8 cellular contexts compared by ENCODE assay signal in the genomic region with DNA sequence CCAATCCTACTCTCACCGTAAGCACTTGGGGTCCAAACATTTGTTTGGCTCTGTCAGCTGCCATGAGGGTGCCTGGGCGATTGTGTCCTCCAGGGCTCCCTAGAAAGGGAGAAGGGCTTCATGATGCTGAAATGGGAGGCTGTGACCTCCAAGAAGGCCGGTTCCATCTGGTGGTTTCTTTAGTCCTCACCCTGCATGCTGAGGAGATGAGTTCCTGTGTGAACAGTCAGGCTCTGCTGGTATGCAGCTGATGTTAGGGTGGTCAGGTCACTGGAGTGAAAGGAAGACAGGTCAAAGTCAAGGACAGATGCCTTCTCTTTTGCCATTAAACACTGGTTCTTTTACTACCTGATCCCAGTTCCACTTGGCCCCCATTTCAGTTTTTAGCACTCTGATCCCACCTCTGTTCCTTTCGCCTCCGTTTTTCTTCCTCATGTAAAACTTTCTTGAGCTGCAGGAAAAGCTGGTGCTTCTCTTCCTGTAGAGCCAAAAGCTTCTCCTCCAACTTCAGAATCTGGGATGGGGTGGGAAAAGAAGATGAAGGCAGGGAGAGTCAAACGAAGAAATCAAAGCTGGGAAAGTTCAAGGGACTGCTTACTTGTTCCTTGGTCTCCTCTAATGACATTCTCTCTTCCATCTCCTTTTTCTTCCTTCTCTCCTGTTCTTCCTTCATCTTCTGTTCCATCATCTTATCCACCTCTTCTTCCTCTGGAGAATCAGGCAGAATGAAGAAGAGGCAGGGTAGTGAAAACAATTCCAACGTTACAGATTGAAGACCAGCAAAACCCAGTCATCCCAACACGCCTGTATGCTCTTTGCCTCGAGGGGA. TPM values are rescaled to one million over a fixed set of nuclear protein-coding genes. Genes with fewer than 3 reads are reported as not detected.
DNase-seq lines count a peak whose midpoint lies in the region; ATAC-seq lines count a peak whose summit lies in the region.

No MANE protein-coding gene starts in this region.

- peaks cover 67% of the 10 kb centered on the region for H3K36me3 ChIP-seq in iPS-18a (ENCODE audit: control insufficient read depth, low read depth, low read length)
- H3K36me3 ChIP-seq in stomach smooth muscle (ENCODE audit: control insufficient read depth in 2 of 2, insufficient read depth in 2 of 2, low read length in 2 of 2) = peaks cover 61 to 63% of the 10 kb centered on the region in 2 donors

- no peaks in the 10 kb centered on the region for H3K27me3 Mint-ChIP-seq in activated CD4-positive, alpha-beta T cell treated with anti-CD3 and anti-CD28 coated beads for 36 hours
- no peaks in the 10 kb centered on the region for H3K27me3 Mint-ChIP-seq in activated CD4-positive, alpha-beta memory T cell treated with anti-CD3 and anti-CD28 coated beads, Interleukin-2, amount 10 ng/mL, durations not matched to agents 7 days and 5 days

- H3K27ac ChIP-seq in iPS-18a (ENCODE audit: low read length) (no peak overlapping the region), stomach smooth muscle (ENCODE audit: low read length) (peak overlapping the region; percentile 93)

- peak overlapping the region; percentile 79 for H3K9ac ChIP-seq in iPS-18a (ENCODE audit: low read length)
- peak overlapping the region; percentile 86 to 90 for H3K9ac ChIP-seq in stomach smooth muscle (ENCODE audit: low read length in 2 of 2)

- H3K27me3 ChIP-seq in iPS-18a (ENCODE audit: control insufficient read depth, insufficient read depth, low read length) (no peaks in the 10 kb centered on the region), stomach smooth muscle (ENCODE audit: control insufficient read depth in 1 of 2, insufficient read depth in 2 of 2, low read length in 2 of 2) (no peaks in the 10 kb centered on the region)

- peaks cover 53% of the 10 kb centered on the region for H3K36me3 Mint-ChIP-seq in activated CD4-positive, alpha-beta T cell treated with anti-CD3 and anti-CD28 coated beads for 36 hours (ENCODE audit: low read depth)
- H3K36me3 Mint-ChIP-seq in activated CD4-positive, alpha-beta memory T cell treated with anti-CD3 and anti-CD28 coated beads, Interleukin-2, amount 10 ng/mL, durations not matched to agents 7 days and 5 days (ENCODE audit: low read depth) = peaks cover 65% of the 10 kb centered on the region

- H3K27ac Mint-ChIP-seq in activated CD4-positive, alpha-beta T cell treated with anti-CD3 and anti-CD28 coated beads for 36 hours = peak overlapping the region; percentile 84
- H3K27ac Mint-ChIP-seq in activated CD4-positive, alpha-beta memory T cell treated with anti-CD3 and anti-CD28 coated beads, Interleukin-2, amount 10 ng/mL, durations not matched to agents 7 days and 5 days = peak overlapping the region; percentile 79

- intact Hi-C loops in activated CD4-positive, alpha-beta T cell treated with anti-CD3 and anti-CD28 coated beads for 36 hours (cut with DNase I, micrococcal nuclease) = loop anchor here (2.0 kb wide), 2 partner anchors 15 to 37 kb away; a partner anchor contains a TSS

- H3K4me3 ChIP-seq in iPS-18a (ENCODE audit: low read length) (peak overlapping the region; percentile 80), stomach smooth muscle (ENCODE audit: low read length in 2 of 2) (peak overlapping the region; percentile 88 to 90)

- POLR2A ChIA-PET in activated CD4-positive, alpha-beta T cell treated with anti-CD3 and anti-CD28 coated beads for 36 hours (lab: Charles Lee) = interaction anchor here (0.6 to 2.1 kb wide), 12 partner anchors 7 to 270 kb away, joined by 3 to 11 read pairs (median 4); a partner anchor contains a TSS
- POLR2A ChIA-PET in activated CD4-positive, alpha-beta memory T cell treated with anti-CD3 and anti-CD28 coated beads, Interleukin-2, amount 10 ng/mL, durations not matched to agents 7 days and 5 days (lab: Charles Lee) = interaction anchor here (0.6 to 11.2 kb wide), 16 partner anchors 8 to 373 kb away, joined by 3 to 109 read pairs (median 4); a partner anchor contains a TSS

- H3K9me3 ChIP-seq in iPS-18a (ENCODE audit: control insufficient read depth, low read depth, low read length) = no peaks in the 10 kb centered on the region
- H3K9me3 ChIP-seq in stomach smooth muscle (ENCODE audit: control insufficient read depth in 2 of 2, low read length in 2 of 2) = no peaks in the 10 kb centered on the region

- no peaks in the 10 kb centered on the region for H3K9me3 Mint-ChIP-seq in activated CD4-positive, alpha-beta T cell treated with anti-CD3 and anti-CD28 coated beads for 36 hours (ENCODE audit: low read depth)
- H3K9me3 Mint-ChIP-seq in activated CD4-positive, alpha-beta memory T cell treated with anti-CD3 and anti-CD28 coated beads, Interleukin-2, amount 10 ng/mL, durations not matched to agents 7 days and 5 days = no peaks in the 10 kb centered on the region

- ATAC-seq in activated CD4-positive, alpha-beta T cell treated with anti-CD3 and anti-CD28 coated beads for 36 hours = no peak

- DNase-seq in activated CD4-positive, alpha-beta T cell treated with anti-CD3 and anti-CD28 coated beads for 36 hours = no peak
- no peak for DNase-seq in activated CD4-positive, alpha-beta T cell treated with anti-CD3 and anti-CD28 coated beads, Interleukin-2, amount 50 U/mL, for 48 hours
- no peak for DNase-seq in activated CD4-positive, alpha-beta memory T cell treated with anti-CD3 and anti-CD28 coated beads, Interleukin-2, amount 10 ng/mL, durations not matched to agents 7 days and 5 days
- DNase-seq in H4 (ENCODE audit: low spot score) (no peak), KG1 (lab: John Stamatoyannopoulos, UW) (no peak)
- DNase-seq in stimulated activated CD4-positive, alpha-beta T cell treated with anti-CD3 and anti-CD28 coated beads, Interleukin-2, amount 100 ng/mL, for 48 hours = no peak

- peak overlapping the region; percentile 77 for H3K4me3 Mint-ChIP-seq in activated CD4-positive, alpha-beta T cell treated with anti-CD3 and anti-CD28 coated beads for 36 hours
- H3K4me3 Mint-ChIP-seq in activated CD4-positive, alpha-beta memory T cell treated with anti-CD3 and anti-CD28 coated beads, Interleukin-2, amount 10 ng/mL, durations not matched to agents 7 days and 5 days = peak overlapping the region; percentile 80

- peaks cover 11% of the 10 kb centered on the region for H3K4me1 ChIP-seq in iPS-18a (ENCODE audit: control insufficient read depth, low read depth, low read length)
- H3K4me1 ChIP-seq in stomach smooth muscle (ENCODE audit: control insufficient read depth, insufficient read depth, low read length) = peaks cover 38% of the 10 kb centered on the region

- CTCF ChIA-PET in activated CD4-positive, alpha-beta T cell treated with anti-CD3 and anti-CD28 coated beads for 36 hours (lab: Charles Lee) = interaction anchor here (0.6 to 2.1 kb wide), 8 partner anchors 11 to 268 kb away, joined by 3 to 7 read pairs (median 4); a partner anchor contains a TSS
- CTCF ChIA-PET in activated CD4-positive, alpha-beta memory T cell treated with anti-CD3 and anti-CD28 coated beads, Interleukin-2, amount 10 ng/mL, durations not matched to agents 7 days and 5 days (lab: Charles Lee) = interaction anchor here (0.7 to 6.0 kb wide), 8 partner anchors 8 to 268 kb away, joined by 3 to 39 read pairs (median 4); a partner anchor contains a TSS

- peaks cover 56% of the 10 kb centered on the region for H3K4me1 Mint-ChIP-seq in activated CD4-positive, alpha-beta T cell treated with anti-CD3 and anti-CD28 coated beads for 36 hours
- peaks cover 66% of the 10 kb centered on the region for H3K4me1 Mint-ChIP-seq in activated CD4-positive, alpha-beta memory T cell treated with anti-CD3 and anti-CD28 coated beads, Interleukin-2, amount 10 ng/mL, durations not matched to agents 7 days and 5 days

RNA-seq across cellular contexts. Expression of a gene that starts 1.1 kb away (rescaled TPM):
- 10 to 100 TPM; 31.3 to 56.1 TPM for total RNA-seq in activated CD4-positive, alpha-beta T cell treated with anti-CD3 and anti-CD28 coated beads for 36 hours
- total RNA-seq in activated CD4-positive, alpha-beta memory T cell treated with anti-CD3 and anti-CD28 coated beads, Interleukin-2, amount 10 ng/mL, durations not matched to agents 7 days and 5 days = 10 to 100 TPM; 69.8 to 74.7 TPM
- total RNA-seq in H4 (2014; rRNA removed; shearing (Covaris generic)) = 55.9 and 65.1 TPM in 2 replicates

RNA-seq across cellular contexts. Expression of a gene that starts 6.7 kb away (rescaled TPM):
- 100 to 1,000 TPM; 780 to 934 TPM for total RNA-seq in activated CD4-positive, alpha-beta T cell treated with anti-CD3 and anti-CD28 coated beads for 36 hours
- total RNA-seq in activated CD4-positive, alpha-beta memory T cell treated with anti-CD3 and anti-CD28 coated beads, Interleukin-2, amount 10 ng/mL, durations not matched to agents 7 days and 5 days = 100 to 1,000 TPM; 419 to 420 TPM
- total RNA-seq in H4 (2014; rRNA removed; shearing (Covaris generic)) = 460 and 526 TPM in 2 replicates

RNA-seq across cellular contexts. Expression of a gene that starts 15.0 kb away (rescaled TPM):
- total RNA-seq in activated CD4-positive, alpha-beta T cell treated with anti-CD3 and anti-CD28 coated beads for 36 hours = 10 to 100 TPM; 22.5 to 29.1 TPM
- 10 to 100 TPM; 28.4 to 31.2 TPM for total RNA-seq in activated CD4-positive, alpha-beta memory T cell treated with anti-CD3 and anti-CD28 coated beads, Interleukin-2, amount 10 ng/mL, durations not matched to agents 7 days and 5 days
- total RNA-seq in H4 (2014; rRNA removed; shearing (Covaris generic)) = 3.4 and 3.5 TPM in 2 replicates

RNA-seq across cellular contexts. Expression of a gene that starts 19.7 kb away (rescaled TPM):
- under 1 TPM; 0.34 to 0.67 TPM for total RNA-seq in activated CD4-positive, alpha-beta T cell treated with anti-CD3 and anti-CD28 coated beads for 36 hours
- total RNA-seq in activated CD4-positive, alpha-beta memory T cell treated with anti-CD3 and anti-CD28 coated beads, Interleukin-2, amount 10 ng/mL, durations not matched to agents 7 days and 5 days = 1 to 10 TPM; 1.5 to 1.6 TPM
- total RNA-seq in H4 (2014; rRNA removed; shearing (Covaris generic)) = not detected in 2 replicates

RNA-seq across cellular contexts. Expression of a gene that starts 22.2 kb away (rescaled TPM):
- total RNA-seq in activated CD4-positive, alpha-beta T cell treated with anti-CD3 and anti-CD28 coated beads for 36 hours = 100 to 1,000 TPM; 343 to 375 TPM
- 100 to 1,000 TPM; 682 to 709 TPM for total RNA-seq in activated CD4-positive, alpha-beta memory T cell treated with anti-CD3 and anti-CD28 coated beads, Interleukin-2, amount 10 ng/mL, durations not matched to agents 7 days and 5 days
- 0.19 TPM in 1 of 2 replicates, not detected in the other for total RNA-seq in H4 (2014; rRNA removed; shearing (Covaris generic))
